Comparison of ENCODE assay signal across 25 cellular contexts in the genomic region with DNA sequence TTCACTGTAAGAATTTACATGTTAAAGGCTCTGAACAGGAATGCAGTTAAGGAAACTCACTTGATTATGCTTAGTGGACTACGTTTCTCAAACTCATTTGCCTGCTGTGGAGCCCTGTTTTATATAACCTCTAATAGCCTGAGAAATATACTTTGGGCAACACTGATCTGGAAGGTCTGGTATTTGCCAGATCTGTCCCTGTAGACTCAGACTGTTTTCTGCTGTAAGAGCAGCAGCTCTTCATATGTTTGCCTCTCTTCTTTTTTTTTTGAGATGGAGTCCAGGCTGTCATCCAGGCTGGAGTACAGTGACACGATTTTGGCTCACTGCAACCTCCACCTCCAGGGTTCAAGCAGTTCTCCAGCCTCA.
"Had no signal": no experiment of that assay in that cellular context is flagged by ENCODE, and none has a peak within 500 bp of the region (broad histone marks: within the 10 kb centered on the region; RNA-seq: fewer than 3 reads in every experiment).

No MANE protein-coding gene starts in this region.

- H3K27ac Mint-ChIP-seq: dendritic cell treated with granulocyte-macrophage colony-stimulating factor and Interleukin-4, amounts not matched to agents 40 ng/mL and 50 ng/mL, for 4 days; nephron; WTC11 had no signal

- FAIRE-seq: TTC549 had no signal

- H3K9me3 Mint-ChIP-seq: activated naive CD4-positive, alpha-beta T cell treated with anti-CD3 and anti-CD28 coated beads, Interleukin-2, amount 50 U/mL, for 24 hours; dendritic cell treated with granulocyte-macrophage colony-stimulating factor and Interleukin-4, amounts not matched to agents 40 ng/mL and 50 ng/mL, for 4 days; nephron; WTC11 had no signal

- H3K4me3 ChIP-seq: adrenal gland, ascending aorta, gastroesophageal sphincter, tibial nerve had no signal

- H3K27ac ChIP-seq: ascending aorta, brain microvascular endothelial cell, parathyroid adenoma had no signal

- H3K4me1 Mint-ChIP-seq: nephron, WTC11 had no signal

- H3K9me3 ChIP-seq: adrenal gland, ascending aorta, gastroesophageal sphincter, neutrophil, tibial nerve had no signal

- H2AFZ ChIP-seq: parathyroid adenoma had no signal

- DNase-seq: activated CD4-positive, alpha-beta T cell treated with anti-CD3 and anti-CD28 coated beads, Interleukin-2, amount 50 U/mL, for 4 hours; activated CD8-positive, alpha-beta memory T cell treated with anti-CD3 and anti-CD28 coated beads for 24 hours; activated CD8-positive, alpha-beta memory T cell treated with anti-CD3 and anti-CD28 coated beads, Interleukin-2, amount 50 U/mL, for 4 hours; activated gamma-delta T cell; brain microvascular endothelial cell; caudate nucleus; effector CD8-positive, alpha-beta T cell; erythroblast; head of caudate nucleus; left ventricle myocardium superior; mammary epithelial cell; right cardiac atrium; stimulated activated CD4-positive, alpha-beta T cell treated with anti-CD3 and anti-CD28 coated beads, Interleukin-12 subunit alpha, Interleukin-12 subunit beta, amount 100 ng/mL, for 4 hours; T-helper 1 cell had no signal

- H3K4me3 Mint-ChIP-seq: activated naive CD4-positive, alpha-beta T cell treated with anti-CD3 and anti-CD28 coated beads, Interleukin-2, amount 50 U/mL, for 24 hours; dendritic cell treated with granulocyte-macrophage colony-stimulating factor and Interleukin-4, amounts not matched to agents 40 ng/mL and 50 ng/mL, for 4 days; nephron; WTC11 had no signal

- H3K9ac ChIP-seq: parathyroid adenoma had no signal

- ATAC-seq: gastroesophageal sphincter, left ventricle myocardium superior, WTC11 had no signal

- H3K4me1 ChIP-seq: ascending aorta, parathyroid adenoma had no signal

- H3K27me3 ChIP-seq: adrenal gland, ascending aorta, brain microvascular endothelial cell, gastroesophageal sphincter, neutrophil, tibial nerve had no signal

- H3K27me3 Mint-ChIP-seq: activated naive CD4-positive, alpha-beta T cell treated with anti-CD3 and anti-CD28 coated beads, Interleukin-2, amount 50 U/mL, for 24 hours; dendritic cell treated with granulocyte-macrophage colony-stimulating factor and Interleukin-4, amounts not matched to agents 40 ng/mL and 50 ng/mL, for 4 days had no signal
